ENCODE assay signal across 12 cellular contexts in the genomic region with DNA sequence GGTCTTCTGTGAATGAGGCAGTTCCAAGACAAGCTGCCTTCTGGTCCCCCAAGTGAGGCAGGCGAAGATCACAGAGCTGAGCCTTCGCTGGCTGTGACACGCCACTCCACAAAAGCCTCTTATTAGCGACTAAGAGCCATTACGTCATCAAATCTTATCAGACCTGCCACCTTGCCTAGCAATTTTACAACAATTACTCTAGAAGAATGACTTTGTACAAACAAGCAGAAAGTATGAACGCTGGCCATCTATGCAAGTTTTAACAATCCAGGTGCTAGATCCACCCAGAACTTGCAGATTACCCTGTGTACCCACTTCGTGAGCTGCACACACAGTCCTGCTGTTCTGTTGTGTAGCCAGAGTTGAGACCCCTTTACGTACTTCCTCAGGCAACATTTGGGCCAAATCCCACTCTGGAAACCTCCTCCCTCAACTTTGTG. TPM values are rescaled to one million over a fixed set of nuclear protein-coding genes. Genes with fewer than 3 reads are reported as not detected.
A peak's percentile ranks its signal among the peaks of the same experiment; 100 is the strongest.
DNase-seq lines count a peak whose midpoint lies in the region; ATAC-seq, FAIRE-seq and TF ChIP-seq lines count a peak whose summit lies in the region.
"Had no signal": no experiment of that assay in that cellular context is flagged by ENCODE, and none has a peak within 500 bp of the region (broad histone marks: within the 10 kb centered on the region; RNA-seq: fewer than 3 reads in every experiment).

No MANE protein-coding gene starts in this region.

- intact Hi-C loops in gastrocnemius medialis (cut with DNase I; ENCODE audit: low total_unique reads) (loop anchor here (2.0 kb wide), 1 partner anchor 111 kb away; no protein-coding TSS in a partner anchor), thyroid gland (cut with DNase I) (loop anchor here (10.0 kb wide), 1 partner anchor 111 kb away; the partner anchor contains the start of gene ERN1)

- no peak overlapping the region for H3K23ac ChIP-seq in H1 (ENCODE audit: insufficient read length)

- H2BK15ac ChIP-seq in H1 (ENCODE audit: low read length) = no peak overlapping the region

- H4K20me1 ChIP-seq in SU-DHL-6 (ENCODE audit: low read depth, low read length) (no peaks in the 10 kb centered on the region), H1 (replicated peaks in 1 of 2; ENCODE audit: control insufficient read depth in 1 of 2, insufficient read depth in 2 of 2, low read length in 2 of 2) (no peaks in the 10 kb centered on the region)

- no peak overlapping the region for H4K8ac ChIP-seq in H1 (ENCODE audit: extremely low read depth, insufficient read depth, low read length)

- no peak overlapping the region for H2BK5ac ChIP-seq in H1 (ENCODE audit: low read depth, low read length)

- H3K27me3 ChIP-seq in SU-DHL-6 (ENCODE audit: low read length) (no peaks in the 10 kb centered on the region), H1 (replicated peaks in 1 of 4; ENCODE audit: control insufficient read depth in 3 of 4, extremely low read depth in 1 of 4, insufficient read depth in 3 of 4, low read length in 3 of 4) (peaks cover 0 to 4% (median 1%) of the 10 kb centered on the region in 4 experiments; a peak in 3 of 7 replicates), gastrocnemius medialis (no peaks in the 10 kb centered on the region), thyroid gland (no peaks in the 10 kb centered on the region)

- no peak for ATAC-seq in gastrocnemius medialis

- H3K4ac ChIP-seq in H1 (replicated peaks; ENCODE audit: insufficient read length, low read depth, low read length) = no peak overlapping the region

- in situ Hi-C loops in gastrocnemius medialis (cut with MboI; ENCODE audit: low sequenced_read_pairs in 4 of 4) = loop anchor here in 3 of 4 donors (5.0 to 10.0 kb wide), 5 partner anchors 99 to 261 kb away; partner anchors contain the start of genes CSHL1 (in 2 of the 3), ERN1 (in 1 of the 3) and GH1 (in 1 of the 3)

- H2BK20ac ChIP-seq in H1 (ENCODE audit: low read length) = no peak overlapping the region

- H3K79me2 ChIP-seq in SU-DHL-6 (ENCODE audit: insufficient read depth, low read length) (no peaks in the 10 kb centered on the region; the same call in 1 of the 2 replicates), H1 (ENCODE audit: control insufficient read depth in 1 of 2, insufficient read depth in 2 of 2, low read length in 2 of 2) (no peaks in the 10 kb centered on the region)

- H2AFZ ChIP-seq in SU-DHL-6 (ENCODE audit: low read depth, low read length, severe bottlenecking) (no peak overlapping the region), H1 (ENCODE audit: low read length) (no peak overlapping the region)

- 0 out of 2 replicates have a peak overlapping the region, but pooled peaks have one; percentile 9 for H2BK12ac ChIP-seq in H1 (ENCODE audit: low read depth, low read length)

- H3K9me2 ChIP-seq in SU-DHL-6 (replicated peaks; ENCODE audit: insufficient read depth, low read length) = no peaks in the 10 kb centered on the region

- no peak for TF ChIP-seq POLR2A in H1 (IDR thresholded peaks at IDR 0.05; ENCODE audit: control extremely low read depth in 1 of 2, low read depth in 2 of 2, low read length in 2 of 2)
- peak in 1 of 2 donors; percentile 41 for TF ChIP-seq POLR2A in gastrocnemius medialis (IDR thresholded peaks at IDR 0.05)
- TF ChIP-seq POLR2A in thyroid gland (IDR thresholded peaks at IDR 0.05) = no peak

- H3K9ac ChIP-seq in SU-DHL-6 (ENCODE audit: low read length) = no peak overlapping the region
- H3K9ac ChIP-seq in H1 (replicated peaks in 1 of 4; ENCODE audit: extremely low read depth in 1 of 4, low read depth in 3 of 4, low read length in 3 of 4) = no peak overlapping the region

- H2AK5ac ChIP-seq in H1 (ENCODE audit: low read depth, low read length) = no peak overlapping the region

- H3K4me2 ChIP-seq in SU-DHL-6 (ENCODE audit: low read depth, low read length, poor library complexity, severe bottlenecking) (no peak overlapping the region), H1 (ENCODE audit: insufficient read depth in 1 of 2, low read depth in 2 of 2, low read length in 2 of 2) (no peak overlapping the region)

- H3K36me3 ChIP-seq in SU-DHL-6 (ENCODE audit: low read length) (no peaks in the 10 kb centered on the region), H1 (ENCODE audit: control insufficient read depth in 2 of 4, insufficient read depth in 4 of 4, low read length in 3 of 4) (no peaks in the 10 kb centered on the region), gastrocnemius medialis (no peaks in the 10 kb centered on the region), thyroid gland (no peaks in the 10 kb centered on the region)

- H3K9me3 ChIP-seq in SU-DHL-6 (ENCODE audit: insufficient read depth, low read length) (no peaks in the 10 kb centered on the region), H1 (ENCODE audit: insufficient read depth in 2 of 2, low read depth in 1 of 2, low read length in 1 of 2) (no peaks in the 10 kb centered on the region), gastrocnemius medialis (no peaks in the 10 kb centered on the region), thyroid gland (no peaks in the 10 kb centered on the region)

- no peak overlapping the region for H3K14ac ChIP-seq in H1 (ENCODE audit: insufficient read length)

- TF ChIP-seq CTCF in SU-DHL-6 (IDR thresholded peaks at IDR 0.05; ENCODE audit: insufficient read depth, low read length, poor library complexity, severe bottlenecking) = no peak
- TF ChIP-seq CTCF in H1 (IDR thresholded peaks at IDR 0.05; ENCODE audit: control extremely low read depth in 1 of 3, insufficient read depth in 1 of 3, low read depth in 1 of 3, low read length in 3 of 3) = no peak
- TF ChIP-seq CTCF in gastrocnemius medialis (IDR thresholded peaks at IDR 0.05 in 4 of 5, conservative IDR thresholded peaks at IDR 0.05 in 1 of 5) = no peak
- no peak for TF ChIP-seq CTCF in thyroid gland (IDR thresholded peaks at IDR 0.05)

- WGBS in H1 (ENCODE audit: extremely low coverage in 1 of 2, insufficient coverage in 1 of 2, insufficient read length in 1 of 2, insufficient replicate concordance in 2 of 2, low coverage in 1 of 2, low lambda C conversion rate in 2 of 2, missing lambda C conversion rate in 1 of 2), 2 experiments = 90% methylated on average over 8 of the region's 8 CpGs; no CpG with 5 or more reads in 1 of the 2 experiments
- WGBS in thyroid gland, 2 donors = 73 to 83% methylated on average over 8 of the region's 8 CpGs

- no peak overlapping the region for H3K18ac ChIP-seq in H1 (ENCODE audit: extremely low read depth, low read length)

- TF ChIP-seq RAD21 in H1 (IDR thresholded peaks at IDR 0.05 in 1 of 2, conservative IDR thresholded peaks at IDR 0.05 in 1 of 2; ENCODE audit: low read depth in 2 of 2, low read length in 2 of 2) = no peak

- no peak overlapping the region for H3K4me3 ChIP-seq in SU-DHL-6 (ENCODE audit: insufficient read depth, low read length, poor library complexity, severe bottlenecking)
- no peak overlapping the region for H3K4me3 ChIP-seq in H1 (ENCODE audit: extremely low read depth in 1 of 4, insufficient read depth in 2 of 4, low read depth in 3 of 4, low read length in 4 of 4)
- no peak overlapping the region for H3K4me3 ChIP-seq in gastrocnemius medialis
- H3K4me3 ChIP-seq in thyroid gland (replicated peaks in 1 of 3) = no peak overlapping the region

- no peaks in the 10 kb centered on the region for H3K79me1 ChIP-seq in H1 (ENCODE audit: low read depth, low read length)

- peaks cover 50% of the 10 kb centered on the region for H3F3A ChIP-seq in SU-DHL-6 (ENCODE audit: insufficient read depth)

- H3K56ac ChIP-seq in H1 (replicated peaks; ENCODE audit: insufficient read length, low read depth, low read length) = no peak overlapping the region

- peak; percentile 31 for DNase-seq in activated CD4-positive, alpha-beta T cell treated with anti-CD3 and anti-CD28 coated beads for 48 hours
- no peak for DNase-seq in activated CD4-positive, alpha-beta T cell treated with anti-CD3 and anti-CD28 coated beads for 1 hour
- DNase-seq in H1 (ENCODE audit: low read depth in 1 of 2, low spot score in 2 of 2) (no peak), gastrocnemius medialis (no peak), cortex of kidney (lab: John Stamatoyannopoulos, UW) (no peak), OCI-M2 (lab: John Stamatoyannopoulos, UW; ENCODE audit: unreplicated experiment) (no peak), thyroid gland (no peak)
- DNase-seq: NCI-H187 treated with DMSO at 0.1 percent for 48 hours, T1000 had no signal

- H3K4me1 ChIP-seq in H1 (replicated peaks in 1 of 4; ENCODE audit: control insufficient read depth in 3 of 4, insufficient read depth in 4 of 4, low read length in 3 of 4) = peaks cover 0 to 5% (median 3%) of the 10 kb centered on the region in 4 experiments; a peak in 6 of 7 replicates
- peaks cover 9 to 11% of the 10 kb centered on the region in 2 donors for H3K4me1 ChIP-seq in gastrocnemius medialis
- H3K4me1 ChIP-seq in thyroid gland = peaks cover 0 to 10% of the 10 kb centered on the region in 2 donors

- TF ChIP-seq EP300 in H1 (IDR thresholded peaks at IDR 0.05; ENCODE audit: borderline replicate concordance in 1 of 2, low read depth in 2 of 2, low read length in 2 of 2) = no peak

- H3K27ac ChIP-seq in SU-DHL-6 (ENCODE audit: low read depth, low read length) (peak overlapping the region; percentile 64), H1 (ENCODE audit: low read depth, low read length) (no peak overlapping the region), gastrocnemius medialis (peak overlapping the region; percentile 30 to 82 (median 58)), thyroid gland (peak overlapping the region in 1 of 3 donors; percentile 18)

- no peak overlapping the region for H2BK120ac ChIP-seq in H1 (replicated peaks; ENCODE audit: low read depth, low read length)

- no peak overlapping the region for H4K5ac ChIP-seq in H1 (ENCODE audit: insufficient read length, low read depth, low read length)

- no peak for FAIRE-seq in H1 (lab: Jason Lieb, UNC)
- FAIRE-seq: HTR-8/SVneo had no signal

- POLR2A ChIA-PET in H1 (lab: Charles Lee; ENCODE audit: partially characterized antibody) = no interaction called here

- H4K91ac ChIP-seq in H1 (replicated peaks; ENCODE audit: insufficient read length, low read length) = no peak overlapping the region

- CTCF ChIA-PET in H1 (lab: Charles Lee; ENCODE audit: partially characterized antibody) = interaction anchor here (0.7 to 11.6 kb wide), 26 partner anchors 7 to 395 kb away, joined by 3 to 202 read pairs (median 10); partner anchors contain the start of genes CSHL1, ERN1, GH1 and PRR29

- no peaks in the 10 kb centered on the region for H3K23me2 ChIP-seq in H1 (ENCODE audit: low read depth, low read length)

RNA-seq across cellular contexts. Expression of gene ICAM2, which starts 3.8 kb away (rescaled TPM):
- 0.45 TPM in 1 of 2 replicates, not detected in the other for total RNA-seq in H1 (2021; fragmentation: NEBNext Ultra II Directional; extraction: Animal tissue kit (Norgen Biotek cat#: 25700))
- polyA plus RNA-seq in H1 (2011; rRNA removed) = 0.63 and 0.77 TPM in 2 replicates
- 0.44 TPM for polyA plus RNA-seq in H1 (2011; cell fraction: cytosol; rRNA removed)
- polyA plus RNA-seq in H1 (2011; cell fraction: nucleus; rRNA removed) = 0.60 TPM
- polyA plus RNA-seq in H1 (2012, experiment 1 of 2) = 0.27 to 0.81 TPM (median 0.46 TPM) in 3 of 4 replicates, not detected in the other
- 0.47 TPM for polyA plus RNA-seq in H1 (2012, experiment 2 of 2)
- 0.18 TPM for polyA plus RNA-seq in H1 (2013, experiment 1 of 2)
- 0.24 TPM for polyA plus RNA-seq in H1 (2013, experiment 2 of 2)
- 0.51 and 1.6 TPM in 2 replicates for polyA minus RNA-seq in H1 (2011; rRNA and poly(A)+ RNA removed)
- not detected for polyA minus RNA-seq in H1 (2011; cell fraction: cytosol; rRNA and poly(A)+ RNA removed)
- not detected for polyA minus RNA-seq in H1 (2011; cell fraction: nucleus; rRNA and poly(A)+ RNA removed)
- total RNA-seq in gastrocnemius medialis (10 to 100 TPM; 39.7 to 82.4 (median 56.3) TPM), thyroid gland (10 to 100 TPM; 20.3 to 41.8 (median 30.6) TPM)

RNA-seq across cellular contexts. Expression of gene PRR29, which starts 26.1 kb away (rescaled TPM):
- 0.61 and 0.67 TPM in 2 replicates for total RNA-seq in H1 (2021; fragmentation: NEBNext Ultra II Directional; extraction: Animal tissue kit (Norgen Biotek cat#: 25700))
- 0.83 and 0.96 TPM in 2 replicates for polyA plus RNA-seq in H1 (2011; rRNA removed)
- polyA plus RNA-seq in H1 (2011; cell fraction: cytosol; rRNA removed) = 0.39 TPM
- 1.7 TPM for polyA plus RNA-seq in H1 (2011; cell fraction: nucleus; rRNA removed)
- 0.35 to 0.48 TPM (median 0.41 TPM) in 4 replicates for polyA plus RNA-seq in H1 (2012, experiment 1 of 2)
- polyA plus RNA-seq in H1 (2012, experiment 2 of 2) = 0.43 TPM
- polyA plus RNA-seq in H1 (2013, experiment 1 of 2) = 0.59 TPM
- 0.42 TPM for polyA plus RNA-seq in H1 (2013, experiment 2 of 2)
- 0.28 and 0.41 TPM in 2 replicates for polyA minus RNA-seq in H1 (2011; rRNA and poly(A)+ RNA removed)
- not detected for polyA minus RNA-seq in H1 (2011; cell fraction: cytosol; rRNA and poly(A)+ RNA removed)
- polyA minus RNA-seq in H1 (2011; cell fraction: nucleus; rRNA and poly(A)+ RNA removed) = 1.4 TPM
- under 1 TPM in 1 of 4 donors, not detected in 3; 0.13 TPM for total RNA-seq in gastrocnemius medialis
- total RNA-seq in thyroid gland = 1 to 10 TPM; 1.7 to 5.6 (median 4.2) TPM
- total RNA-seq: A673 had no signal

RNA-seq across cellular contexts. Expression of gene SCN4A, which starts 51.5 kb away (rescaled TPM):
- total RNA-seq in H1 (2021; fragmentation: NEBNext Ultra II Directional; extraction: Animal tissue kit (Norgen Biotek cat#: 25700)) = 6.6 and 8.5 TPM in 2 replicates
- 5.0 and 8.1 TPM in 2 replicates for polyA plus RNA-seq in H1 (2011; rRNA removed)
- polyA plus RNA-seq in H1 (2011; cell fraction: cytosol; rRNA removed) = 6.5 TPM
- 22.4 TPM for polyA plus RNA-seq in H1 (2011; cell fraction: nucleus; rRNA removed)
- 4.5 to 9.2 TPM (median 9.0 TPM) in 4 replicates for polyA plus RNA-seq in H1 (2012, experiment 1 of 2)
- 5.9 TPM for polyA plus RNA-seq in H1 (2012, experiment 2 of 2)
- 4.2 TPM for polyA plus RNA-seq in H1 (2013, experiment 1 of 2)
- polyA plus RNA-seq in H1 (2013, experiment 2 of 2) = 3.6 TPM
- 27.3 and 39.8 TPM in 2 replicates for polyA minus RNA-seq in H1 (2011; rRNA and poly(A)+ RNA removed)
- 18.9 TPM for polyA minus RNA-seq in H1 (2011; cell fraction: cytosol; rRNA and poly(A)+ RNA removed)
- polyA minus RNA-seq in H1 (2011; cell fraction: nucleus; rRNA and poly(A)+ RNA removed) = 39.2 TPM
- 100 to 1,000 TPM in 1 of 4 donors, 10 to 100 TPM in 3; 45.3 to 107 (median 69.1) TPM for total RNA-seq in gastrocnemius medialis
- 1 to 10 TPM; 2.4 to 7.1 (median 4.0) TPM for total RNA-seq in thyroid gland

Comparison
In these comparisons a context has a peak if more than half of its experiments do, and no peak if none do; other contexts are left out.
1. RNA of gene ICAM2, which starts 3.8 kb away (total RNA-seq): 39.7 to 82.4 TPM in gastrocnemius medialis and 20.3 to 41.8 TPM in thyroid gland; 0.45 TPM in H1; every median in the first group is over 10 times any median in the second.